ENCODE assay signal across 8 cellular contexts in the genomic region with DNA sequence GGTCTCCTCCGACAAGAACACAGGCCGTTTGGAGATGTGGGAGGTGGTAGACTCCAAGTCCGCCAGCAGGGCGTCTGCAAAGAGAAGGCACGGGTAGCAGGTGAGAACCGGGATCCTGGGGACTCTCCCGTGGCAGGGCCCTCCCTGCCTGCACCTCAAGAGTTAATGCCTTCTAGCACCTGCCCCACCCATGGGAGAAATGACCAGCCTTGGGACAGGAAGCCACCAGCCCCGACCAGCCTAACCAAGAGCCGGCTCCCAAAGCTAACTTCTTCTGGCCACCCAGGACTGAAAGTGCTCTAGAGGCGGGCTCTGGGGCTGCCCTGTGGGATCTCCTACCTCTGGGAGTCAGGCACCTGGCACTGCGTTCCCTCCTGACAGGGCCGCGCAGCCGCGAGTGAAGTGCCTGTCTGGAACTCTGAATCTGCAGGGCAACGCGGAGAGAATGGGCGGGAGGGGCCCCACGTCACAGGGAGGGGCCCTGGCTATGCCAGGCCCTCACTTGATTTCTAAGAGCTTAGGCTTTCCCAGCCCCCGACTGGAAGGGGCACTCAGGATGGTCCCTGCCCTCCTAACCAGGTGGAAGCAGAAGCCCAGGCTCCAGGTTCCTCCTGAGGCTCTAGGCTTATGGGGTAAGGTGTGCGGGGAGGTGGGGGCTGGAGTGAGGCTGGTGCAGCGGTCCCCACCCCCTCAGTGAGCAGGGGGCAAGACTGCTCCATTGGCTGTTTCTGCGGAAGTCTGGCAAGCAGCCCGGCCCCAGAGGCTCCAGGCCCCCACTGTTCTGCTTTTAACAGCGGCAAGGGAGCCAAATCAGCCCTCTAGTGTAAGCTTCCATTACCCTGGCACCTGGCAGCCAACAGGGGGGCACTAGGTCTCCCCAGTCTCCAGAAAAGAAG. TPM values are rescaled to one million over a fixed set of nuclear protein-coding genes. Genes with fewer than 3 reads are reported as not detected.
DNase-seq lines count a peak whose midpoint lies in the region; ATAC-seq and TF ChIP-seq lines count a peak whose summit lies in the region.

No MANE protein-coding gene starts in this region.

- no peak for ATAC-seq in GM18858 (IDR thresholded peaks at IDR 0.05; ENCODE audit: unreplicated experiment)

- in situ Hi-C loops in GM13976 (cut with MboI; ENCODE audit: low sequenced_read_pairs, unreplicated experiment): loop anchor here (5.0 kb wide), 1 partner anchor 43 kb away; the partner anchor contains the start of gene PXN

- peak; percentile 55 for DNase-seq in NCI-H2196 treated with DMSO at 0.1 percent for 48 hours (lab: John Stamatoyannopoulos, UW; ENCODE audit: unreplicated experiment)
- DNase-seq in epithelial cell of prostate (ENCODE audit: low read depth, low spot score): no peak
- peak; percentile 87 for DNase-seq in osteoblast (ENCODE audit: insufficient read length, low spot score, missing footprints)
- DNase-seq in foreskin melanocyte: no peak
- no peak for DNase-seq in GF-D8 (lab: John Stamatoyannopoulos, UW)
- DNase-seq in GM13976 (ENCODE audit: low spot score): no peak

- no peak overlapping the region for H3K27ac ChIP-seq in DOHH2 (ENCODE audit: low read depth, low read length)
- peak overlapping the region; percentile 99 for H3K27ac ChIP-seq in epithelial cell of prostate
- peak overlapping the region; percentile 41 for H3K27ac ChIP-seq in osteoblast (ENCODE audit: low read depth, low read length)

- H3F3A ChIP-seq in DOHH2 (ENCODE audit: control insufficient read depth, insufficient read depth): no peaks in the 10 kb centered on the region; the same call in none of the 2 replicates

- H4K20me1 ChIP-seq in DOHH2 (ENCODE audit: control insufficient read depth, insufficient read depth, low read depth, low read length) (no peaks in the 10 kb centered on the region), osteoblast (ENCODE audit: insufficient read depth, low read length) (peaks cover 46% of the 10 kb centered on the region)

- H3K27me3 ChIP-seq in DOHH2 (ENCODE audit: control insufficient read depth, low read length) (no peaks in the 10 kb centered on the region), osteoblast (ENCODE audit: insufficient read depth, low read length) (no peaks in the 10 kb centered on the region)

- H3K36me3 ChIP-seq in DOHH2 (ENCODE audit: control insufficient read depth, low read length) (no peaks in the 10 kb centered on the region), osteoblast (ENCODE audit: insufficient read depth, low read length) (peaks cover 55% of the 10 kb centered on the region)

- peak overlapping the region; percentile 63 for H3K4me3 ChIP-seq in DOHH2 (ENCODE audit: low read length)
- H3K4me3 ChIP-seq in osteoblast (ENCODE audit: insufficient read depth, low read length): no peak overlapping the region

- H3K4me1 ChIP-seq in DOHH2 (ENCODE audit: control insufficient read depth, low read length): peaks cover 37% of the 10 kb centered on the region
- H3K4me1 ChIP-seq in osteoblast (ENCODE audit: insufficient read depth, low read length): peaks cover 38% of the 10 kb centered on the region

- H3K9me3 ChIP-seq in DOHH2 (ENCODE audit: control insufficient read depth, insufficient read depth, low read length) (no peaks in the 10 kb centered on the region), osteoblast (ENCODE audit: low read depth, low read length) (no peaks in the 10 kb centered on the region)

- H2AFZ ChIP-seq in osteoblast (ENCODE audit: low read length): no peak overlapping the region

- H3K9me2 ChIP-seq in DOHH2 (replicated peaks; ENCODE audit: control insufficient read depth, low read length): no peaks in the 10 kb centered on the region

- no peak for TF ChIP-seq CTCF in DOHH2 (IDR thresholded peaks at IDR 0.05; ENCODE audit: low read depth, low read length, poor library complexity, severe bottlenecking)
- no peak for TF ChIP-seq CTCF in osteoblast (IDR thresholded peaks at IDR 0.05; ENCODE audit: extremely low read depth, low read depth, low read length)
- no peak for TF ChIP-seq CTCF in GM13976 (IDR thresholded peaks at IDR 0.05; ENCODE audit: borderline replicate concordance, control extremely low read depth, extremely low read depth, insufficient read depth, missing control alignments)

- H3K79me2 ChIP-seq in DOHH2 (ENCODE audit: control insufficient read depth, low read length): no peaks in the 10 kb centered on the region
- H3K79me2 ChIP-seq in osteoblast (ENCODE audit: insufficient read depth, low read length): peaks cover 97% of the 10 kb centered on the region

- peak overlapping the region; percentile 61 for H3K4me2 ChIP-seq in DOHH2 (ENCODE audit: low read length)
- H3K4me2 ChIP-seq in osteoblast (ENCODE audit: insufficient read depth, low read length): no peak overlapping the region

RNA-seq across cellular contexts. Expression of gene RPLP0, which starts 23.6 kb away (rescaled TPM):
- total RNA-seq in osteoblast: 2,042 and 2,075 TPM in 2 replicates

RNA-seq across cellular contexts. Expression of gene GCN1, which starts 30.0 kb away (rescaled TPM):
- 103 and 143 TPM in 2 replicates for total RNA-seq in osteoblast

RNA-seq across cellular contexts. Expression of gene PXN, which starts 41.0 kb away (rescaled TPM):
- total RNA-seq in osteoblast: 41.6 and 46.3 TPM in 2 replicates

Comparison
In these comparisons a context has a peak if more than half of its experiments do, and no peak if none do; other contexts are left out.
1. DNase-seq: peak in NCI-H2196 treated with DMSO at 0.1 percent for 48 hours (single experiment) and osteoblast (single experiment); none in epithelial cell of prostate (single experiment), foreskin melanocyte (single experiment), GF-D8 (single experiment) and GM13976 (single experiment).